In the genomic region with DNA sequence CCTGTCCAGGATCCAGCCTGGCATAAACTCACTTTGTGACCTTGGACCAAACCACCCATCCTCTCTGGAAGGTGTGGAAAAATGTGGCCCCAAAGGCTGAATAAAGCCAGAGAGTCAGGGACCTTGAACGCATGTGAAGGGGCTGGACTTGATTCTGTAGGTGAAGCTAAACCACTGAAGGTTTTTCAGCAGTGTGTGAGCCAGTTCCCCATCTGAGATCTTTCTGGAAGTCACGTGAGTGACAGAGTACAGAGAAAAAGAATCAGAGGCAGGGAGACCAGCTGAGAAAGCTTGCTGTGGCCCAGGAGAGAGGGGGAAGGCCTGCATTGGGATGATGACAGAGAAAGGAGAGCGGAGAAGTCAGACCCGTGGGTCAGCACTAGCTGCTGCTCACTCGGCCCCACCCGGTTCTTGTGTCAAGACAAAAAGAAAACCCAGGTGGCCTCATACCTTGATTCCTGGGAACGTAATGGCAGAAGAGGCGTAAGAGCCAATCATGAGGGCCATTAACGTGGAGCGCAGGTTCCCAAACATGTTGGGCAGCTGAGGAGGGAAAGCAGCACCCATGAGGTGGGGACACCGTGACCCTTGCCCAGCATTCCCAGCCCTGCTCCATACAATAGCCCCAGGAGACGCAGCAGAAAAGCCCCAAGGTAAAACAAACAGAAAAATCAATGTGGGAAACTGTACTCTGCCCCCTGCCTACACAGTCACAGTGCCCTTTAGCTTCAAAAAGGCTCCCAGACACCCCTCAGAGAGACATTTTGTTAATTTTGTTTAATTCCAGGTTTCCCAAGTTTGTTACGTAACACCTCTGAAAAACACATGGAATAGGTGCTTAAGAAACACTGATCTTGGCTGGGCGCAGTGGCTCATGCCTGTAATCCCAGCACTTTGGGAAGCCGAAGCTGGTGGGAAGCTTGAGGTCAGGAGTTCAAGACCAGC, we compare ENCODE assay signal across 1 cellular context.
TF ChIP-seq lines count a peak whose summit lies in the region.

No MANE protein-coding gene starts in this region.

TF ChIP-seq in IMR-90, 13 proteins besides CTCF, POLR2A, EP300 and RAD21:
- TF ChIP-seq CEBPB (IDR thresholded peaks at IDR 0.05; ENCODE audit: low read depth, low read length) = peak; percentile 62
- no peak for TF ChIP-seq MAFK (IDR thresholded peaks at IDR 0.05; ENCODE audit: low read depth, low read length)
